Comparison of ENCODE assay signal across 8 cellular contexts in the genomic region with DNA sequence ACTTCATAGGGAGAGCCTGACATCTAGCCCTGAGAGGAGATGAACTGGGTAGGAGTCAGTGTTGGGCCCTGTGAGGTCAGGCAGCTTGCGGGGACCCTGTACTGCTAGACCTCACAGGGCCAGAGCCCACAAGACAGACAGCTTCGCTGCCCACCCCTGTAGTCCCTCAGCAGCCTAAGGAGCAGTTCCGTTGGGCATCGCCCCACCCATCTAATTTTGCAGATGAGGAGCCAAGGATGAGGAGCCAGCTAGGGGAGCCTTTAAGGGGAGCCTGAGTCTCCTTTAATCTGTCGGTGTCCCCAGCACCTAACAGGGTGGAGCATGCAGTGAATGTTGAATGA. TPM values are rescaled to one million over a fixed set of nuclear protein-coding genes. Genes with fewer than 3 reads are reported as not detected.
DNase-seq lines count a peak whose midpoint lies in the region; ATAC-seq and TF ChIP-seq lines count a peak whose summit lies in the region.

No MANE protein-coding gene starts in this region.

- peak overlapping the region; percentile 98 for H3K4me3 ChIP-seq in AG10803 (ENCODE audit: low read length)
- H3K4me3 ChIP-seq in SU-DHL-6 (ENCODE audit: insufficient read depth, low read length, poor library complexity, severe bottlenecking): peak overlapping the region; percentile 76
- H3K4me3 ChIP-seq in fibroblast of mammary gland (ENCODE audit: control insufficient read depth, low read depth, low read length): peak overlapping the region; percentile 97
- peak overlapping the region; percentile 99 for H3K4me3 ChIP-seq in ovary

- peak overlapping the region; percentile 98 for H3K9ac ChIP-seq in SU-DHL-6 (ENCODE audit: low read length)

- H3K27me3 ChIP-seq in SU-DHL-6 (ENCODE audit: low read length): no peaks in the 10 kb centered on the region
- no peaks in the 10 kb centered on the region for H3K27me3 ChIP-seq in ovary
- no peaks in the 10 kb centered on the region for H3K27me3 ChIP-seq in foreskin keratinocyte

- H3K79me2 ChIP-seq in SU-DHL-6 (ENCODE audit: insufficient read depth, low read length): peaks cover 30% of the 10 kb centered on the region

- no peaks in the 10 kb centered on the region for H3K9me2 ChIP-seq in SU-DHL-6 (replicated peaks; ENCODE audit: insufficient read depth, low read length)

- peak overlapping the region; percentile 68 for H3K4me2 ChIP-seq in SU-DHL-6 (ENCODE audit: low read depth, low read length, poor library complexity, severe bottlenecking)

- H3K9me3 ChIP-seq in SU-DHL-6 (ENCODE audit: insufficient read depth, low read length) (no peaks in the 10 kb centered on the region), ovary (no peaks in the 10 kb centered on the region)

- DNase-seq in AG10803 (ENCODE audit: low read depth) (no peak), fibroblast of mammary gland (ENCODE audit: low read depth) (no peak), ovary (peak in 2 of 5 donors; percentile 19 to 45), NCI-H446 treated with DMSO at 0.1 percent for 48 hours (lab: John Stamatoyannopoulos, UW) (no peak), foreskin keratinocyte (no peak)
- no peak for DNase-seq in stimulated activated CD4-positive, alpha-beta T cell treated with anti-CD3 and anti-CD28 coated beads, Interleukin-2, amount 100 ng/mL, for 24 hours

- peak; percentile 15 for ATAC-seq in GM21723 (IDR thresholded peaks at IDR 0.05; ENCODE audit: unreplicated experiment)
- no peak for ATAC-seq in foreskin keratinocyte

- TF ChIP-seq POLR2A in ovary (IDR thresholded peaks at IDR 0.05): no peak

- TF ChIP-seq CTCF in AG10803 (conservative IDR thresholded peaks at IDR 0.05; ENCODE audit: low read length) (no peak), SU-DHL-6 (IDR thresholded peaks at IDR 0.05; ENCODE audit: insufficient read depth, low read length, poor library complexity, severe bottlenecking) (no peak), fibroblast of mammary gland (conservative IDR thresholded peaks at IDR 0.05; ENCODE audit: control insufficient read depth, insufficient read depth, low read depth, low read length) (no peak), ovary (IDR thresholded peaks at IDR 0.05) (no peak), foreskin keratinocyte (conservative IDR thresholded peaks at IDR 0.05) (no peak)

- peaks cover 5% of the 10 kb centered on the region; the same call in 1 of the 2 replicates for H4K20me1 ChIP-seq in SU-DHL-6 (ENCODE audit: low read depth, low read length)

- H2AFZ ChIP-seq in SU-DHL-6 (ENCODE audit: low read depth, low read length, severe bottlenecking): peak overlapping the region; percentile 62

- H3K27ac ChIP-seq in SU-DHL-6 (ENCODE audit: low read depth, low read length): 0 out of 2 replicates have a peak overlapping the region, but pooled peaks have one; percentile 14
- peak overlapping the region; percentile 82 to 83 for H3K27ac ChIP-seq in ovary
- no peak overlapping the region for H3K27ac ChIP-seq in foreskin keratinocyte

- no peaks in the 10 kb centered on the region for H3F3A ChIP-seq in SU-DHL-6 (ENCODE audit: insufficient read depth)

- H3K36me3 ChIP-seq in SU-DHL-6 (ENCODE audit: low read length): no peaks in the 10 kb centered on the region; the same call in 1 of the 2 replicates
- no peaks in the 10 kb centered on the region for H3K36me3 ChIP-seq in ovary

- intact Hi-C loops in ovary (cut with DNase I): loop anchor here in 2 of 4 donors (2.0 kb wide), 1 partner anchor 16 kb away; the partner anchor contains the start of gene SH2B1 (in 2 of the 2)

- TF ChIP-seq EP300 in ovary (IDR thresholded peaks at IDR 0.05): no peak

- 3 to 4% (median 3%) methylated on average over 5 of the region's 5 CpGs for WGBS in ovary, 3 donors

- H3K4me1 ChIP-seq in ovary (ENCODE audit: insufficient read depth): peaks cover 2% of the 10 kb centered on the region
- no peaks in the 10 kb centered on the region for H3K4me1 ChIP-seq in foreskin keratinocyte

RNA-seq across cellular contexts. Expression of gene TUFM, which starts 0.8 kb away (rescaled TPM):
- 100 to 1,000 TPM in 4 of 7 donors, 10 to 100 TPM in 3; 75.7 to 123 (median 105) TPM for total RNA-seq in ovary
- 100 to 1,000 TPM; 106 to 117 TPM for polyA plus RNA-seq in ovary
- 169 and 192 TPM in 2 replicates for total RNA-seq in foreskin keratinocyte
- 325 and 344 TPM in 2 replicates for polyA plus RNA-seq in foreskin keratinocyte

RNA-seq across cellular contexts. Expression of gene SH2B1, which starts 16.7 kb away (rescaled TPM):
- total RNA-seq in ovary (10 to 100 TPM; 30.8 to 76.9 (median 60.0) TPM), foreskin keratinocyte (21.4 and 22.2 TPM in 2 replicates)
- polyA plus RNA-seq in ovary (10 to 100 TPM in 1 of 2 donors, 1 to 10 TPM in 1; 7.6 to 67.5 TPM), foreskin keratinocyte (21.7 and 24.1 TPM in 2 replicates)

RNA-seq across cellular contexts. Expression of gene ATXN2L, which starts 24.1 kb away (rescaled TPM):
- total RNA-seq in ovary: 100 to 1,000 TPM in 2 of 7 donors, 10 to 100 TPM in 5; 36.2 to 143 (median 84.8) TPM
- polyA plus RNA-seq in ovary: 10 to 100 TPM; 45.5 to 84.6 TPM
- total RNA-seq in foreskin keratinocyte: 75.8 and 76.9 TPM in 2 replicates
- polyA plus RNA-seq in foreskin keratinocyte: 88.2 and 100 TPM in 2 replicates

RNA-seq across cellular contexts. Expression of gene ATP2A1, which starts 31.4 kb away (rescaled TPM):
- total RNA-seq in ovary (1 to 10 TPM in 2 of 7 donors, under 1 TPM in 5; 0.15 to 2.5 (median 0.41) TPM), foreskin keratinocyte (0.21 and 0.24 TPM in 2 replicates)
- polyA plus RNA-seq in ovary (under 1 TPM; 0.53 to 0.90 TPM), foreskin keratinocyte (0.27 and 0.57 TPM in 2 replicates)
